12 cellular contexts compared by ENCODE assay signal in the genomic region with DNA sequence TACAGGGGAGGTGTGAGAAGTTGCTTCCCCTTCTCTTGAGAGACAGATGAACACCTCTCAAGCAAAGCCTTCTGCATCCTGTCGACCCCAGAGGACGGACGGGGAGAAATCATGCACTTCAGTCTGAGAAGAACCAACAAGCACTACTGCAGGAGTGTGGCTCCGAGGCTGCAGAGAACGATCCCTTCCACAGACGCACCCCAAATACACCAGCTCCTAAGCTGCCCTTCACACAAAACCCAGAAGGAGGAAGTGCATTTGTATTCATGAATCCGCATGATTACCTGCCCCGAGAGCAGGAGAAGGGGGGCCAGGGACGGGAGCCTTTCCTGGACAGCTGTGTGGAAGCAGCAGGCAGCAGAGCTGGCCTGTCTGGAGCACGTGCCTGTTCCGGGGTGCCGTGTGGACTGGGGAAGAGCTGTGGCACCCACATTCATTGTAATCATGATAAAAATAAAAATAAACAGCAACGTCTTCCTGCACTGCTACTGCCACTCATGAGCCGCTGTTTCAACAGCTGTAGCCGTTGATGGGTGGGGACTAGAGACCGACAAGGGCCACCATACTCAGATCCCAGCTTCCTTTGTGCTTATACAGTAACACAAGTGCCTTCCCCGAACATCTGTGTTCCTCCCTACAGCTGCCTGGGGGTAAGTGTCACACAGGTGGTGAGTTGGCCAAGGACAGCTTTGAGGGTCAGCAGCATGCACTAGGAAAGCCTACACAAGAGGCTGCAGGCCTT. TPM values are rescaled to one million over a fixed set of nuclear protein-coding genes. Genes with fewer than 3 reads are reported as not detected.
A peak's percentile ranks its signal among the peaks of the same experiment; 100 is the strongest.
DNase-seq lines count a peak whose midpoint lies in the region; ATAC-seq and FAIRE-seq lines count a peak whose summit lies in the region.
"Had no signal": no experiment of that assay in that cellular context is flagged by ENCODE, and none has a peak within 500 bp of the region (broad histone marks: within the 10 kb centered on the region; RNA-seq: fewer than 3 reads in every experiment).

No MANE protein-coding gene starts in this region.

- peak overlapping the region; percentile 50 for H3K4me3 Mint-ChIP-seq in T-helper 17 cell
- peak overlapping the region; percentile 66 to 83 (median 74) for H3K4me3 Mint-ChIP-seq in naive thymus-derived CD8-positive, alpha-beta T cell
- H3K4me3 Mint-ChIP-seq: nephron progenitor cell had no signal

- peak; percentile 63 for ATAC-seq in GM21423 (IDR thresholded peaks at IDR 0.05; ENCODE audit: unreplicated experiment)
- peak; percentile 23 for ATAC-seq in T-helper 17 cell
- peak; percentile 62 to 75 for ATAC-seq in naive thymus-derived CD8-positive, alpha-beta T cell

- POLR2A ChIA-PET in naive thymus-derived CD8-positive, alpha-beta T cell (lab: Charles Lee): interaction anchor here (1.1 to 1.2 kb wide), 2 partner anchors 44 to 49 kb away, joined by 3 to 5 read pairs; partner anchors contain the start of gene CENPU

- peaks cover 6% of the 10 kb centered on the region for H3K36me3 Mint-ChIP-seq in T-helper 17 cell (ENCODE audit: low read depth)
- H3K36me3 Mint-ChIP-seq in naive thymus-derived CD8-positive, alpha-beta T cell: peaks cover 7 to 24% (median 17%) of the 10 kb centered on the region in 3 donors

- no peaks in the 10 kb centered on the region for H3K9me3 Mint-ChIP-seq in naive thymus-derived CD8-positive, alpha-beta T cell

- H3K4me1 Mint-ChIP-seq in T-helper 17 cell: peaks cover 4% of the 10 kb centered on the region
- H3K4me1 Mint-ChIP-seq in naive thymus-derived CD8-positive, alpha-beta T cell: peaks cover 10 to 16% (median 15%) of the 10 kb centered on the region in 4 donors
- H3K4me1 Mint-ChIP-seq: nephron progenitor cell had no signal

- DNase-seq in DMS153 treated with DMSO at 0.1 percent for 48 hours (lab: John Stamatoyannopoulos, UW; ENCODE audit: unreplicated experiment) (peak; percentile 60), T-helper 17 cell (no peak), frontal cortex (ENCODE audit: low spot score in 2 of 2) (no peak), RPMI8226 (no peak)
- DNase-seq in naive thymus-derived CD8-positive, alpha-beta T cell: peak in 2 of 10 donors; percentile 19 to 28
- no peak for DNase-seq in stimulated activated CD4-positive, alpha-beta T cell treated with anti-CD3 and anti-CD28 coated beads, Interleukin-12 subunit alpha, Interleukin-12 subunit beta, amount 100 ng/mL, for 4 hours
- DNase-seq: activated T-cell treated with anti-CD3 and anti-CD28 coated beads, Interleukin-2, amount 50 U/mL, for 48 hours; NCI-H2029; nephron progenitor cell had no signal

- H3K9me3 ChIP-seq in T-helper 17 cell (ENCODE audit: control insufficient read depth, low read length, poor library complexity, severe bottlenecking): no peaks in the 10 kb centered on the region

- FAIRE-seq in frontal cortex (lab: Jason Lieb, UNC): no peak
- FAIRE-seq: RCC 7860, TTC549 had no signal

- no peaks in the 10 kb centered on the region for H3K27me3 Mint-ChIP-seq in T-helper 17 cell
- H3K27me3 Mint-ChIP-seq in naive thymus-derived CD8-positive, alpha-beta T cell: no peaks in the 10 kb centered on the region

- H3K27ac Mint-ChIP-seq in T-helper 17 cell: peak overlapping the region; percentile 39
- H3K27ac Mint-ChIP-seq in naive thymus-derived CD8-positive, alpha-beta T cell: peak overlapping the region; percentile 19 to 90 (median 70)
- H3K27ac Mint-ChIP-seq: nephron progenitor cell had no signal

RNA-seq across cellular contexts. Expression of gene ACSL1, which starts 42.9 kb away (rescaled TPM):
- total RNA-seq in T-helper 17 cell (10 to 100 TPM; 12.1 to 13.3 TPM), frontal cortex (43.2 TPM)
- total RNA-seq in naive thymus-derived CD8-positive, alpha-beta T cell: 10 to 100 TPM in 1 of 2 experiments, 1 to 10 TPM in 1; 8.2 to 10.7 TPM
- polyA plus RNA-seq in naive thymus-derived CD8-positive, alpha-beta T cell: 1 to 10 TPM; 2.2 to 3.2 (median 2.3) TPM

RNA-seq across cellular contexts. Expression of gene CENPU, which starts 49.0 kb away (rescaled TPM):
- total RNA-seq in T-helper 17 cell: 10 to 100 TPM in 1 of 2 donors, 1 to 10 TPM in 1; 5.4 to 10.4 TPM
- total RNA-seq in naive thymus-derived CD8-positive, alpha-beta T cell: 1 to 10 TPM; 1.7 to 2.1 TPM
- 1 to 10 TPM in 2 of 3 donors, not detected in 1; 1.7 to 2.8 TPM for polyA plus RNA-seq in naive thymus-derived CD8-positive, alpha-beta T cell
- total RNA-seq in frontal cortex: 6.1 TPM
